Comparison of ENCODE assay signal across 12 cellular contexts in the genomic region with DNA sequence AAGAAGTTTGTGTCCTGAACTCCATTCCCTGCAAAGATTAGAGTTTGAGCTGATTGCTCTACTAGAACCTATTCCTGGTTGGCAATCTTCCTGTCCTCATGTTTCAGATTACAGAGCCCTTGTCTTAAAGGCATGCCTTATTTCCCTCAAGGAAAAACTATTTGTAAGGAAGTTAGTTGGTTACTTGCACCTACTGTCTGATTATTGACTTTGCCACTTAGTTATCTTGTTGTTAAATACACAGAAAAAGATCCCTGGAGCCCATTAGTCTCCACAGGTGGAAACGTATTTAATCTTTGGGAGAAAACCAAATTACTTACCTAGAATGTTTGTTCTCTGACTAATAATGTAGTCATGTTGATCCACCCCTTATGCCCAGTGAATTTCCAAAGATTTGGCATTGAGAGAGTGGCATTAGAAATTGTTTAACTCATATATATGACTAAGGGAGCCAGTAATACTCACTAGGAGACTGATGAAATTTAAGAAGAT.
DNase-seq lines count a peak whose midpoint lies in the region; ATAC-seq, FAIRE-seq and TF ChIP-seq lines count a peak whose summit lies in the region.
"Had no signal": no experiment of that assay in that cellular context is flagged by ENCODE, and none has a peak within 500 bp of the region (broad histone marks: within the 10 kb centered on the region; RNA-seq: fewer than 3 reads in every experiment).

No MANE protein-coding gene starts in this region.

- H3K36me3 ChIP-seq in keratinocyte (ENCODE audit: control insufficient read depth in 2 of 2, extremely low read depth in 1 of 2, insufficient read depth in 2 of 2, low read length in 2 of 2) = no peaks in the 10 kb centered on the region
- no peaks in the 10 kb centered on the region for H3K36me3 ChIP-seq in upper lobe of right lung
- H3K36me3 ChIP-seq: esophagus muscularis mucosa had no signal

- peak overlapping the region; percentile 6; the same call in 1 of the 2 replicates for H3K27ac Mint-ChIP-seq in HFFc6
- H3K27ac Mint-ChIP-seq in effector memory CD8-positive, alpha-beta T cell = no peak overlapping the region
- H3K27ac Mint-ChIP-seq: activated CD4-positive, alpha-beta memory T cell treated with anti-CD3 and anti-CD28 coated beads for 36 hours; naive B cell had no signal

- H2AFZ ChIP-seq in keratinocyte (ENCODE audit: control insufficient read depth, low read length) = no peak overlapping the region

- ATAC-seq in upper lobe of right lung = peak; percentile 20
- ATAC-seq in effector memory CD8-positive, alpha-beta T cell (replicated peaks) = no peak

- no peaks in the 10 kb centered on the region; the same call in 1 of the 2 replicates for H3K27me3 Mint-ChIP-seq in HFFc6 (ENCODE audit: insufficient read depth)
- H3K27me3 Mint-ChIP-seq in effector memory CD8-positive, alpha-beta T cell = no peaks in the 10 kb centered on the region
- H3K27me3 Mint-ChIP-seq: activated CD4-positive, alpha-beta memory T cell treated with anti-CD3 and anti-CD28 coated beads for 36 hours had no signal

- H3K4me1 ChIP-seq in keratinocyte (ENCODE audit: control insufficient read depth, extremely low read depth, insufficient read depth, low read length) = peaks cover 32% of the 10 kb centered on the region
- H3K4me1 ChIP-seq in upper lobe of right lung = no peaks in the 10 kb centered on the region

- no peaks in the 10 kb centered on the region for H4K20me1 ChIP-seq in keratinocyte (ENCODE audit: control insufficient read depth, extremely low read depth, insufficient read depth, low read length)

- no peaks in the 10 kb centered on the region for H3K9me1 ChIP-seq in keratinocyte (ENCODE audit: control insufficient read depth, extremely low read depth, insufficient read depth, low read length)

- peak; percentile 60 for FAIRE-seq in keratinocyte (lab: Jason Lieb, UNC)

- TF ChIP-seq CTCF in HFFc6 (IDR thresholded peaks at IDR 0.05) (no peak), keratinocyte (optimal IDR thresholded peaks at IDR 0.05 in 1 of 3, IDR thresholded peaks at IDR 0.05 in 1 of 3, conservative IDR thresholded peaks at IDR 0.05 in 1 of 3; ENCODE audit: extremely low read depth in 1 of 3, insufficient read depth in 2 of 3, low read length in 3 of 3) (no peak), upper lobe of right lung (IDR thresholded peaks at IDR 0.05) (no peak)

- no peaks in the 10 kb centered on the region for H3K9me3 ChIP-seq in keratinocyte (ENCODE audit: control insufficient read depth, low read depth, low read length)
- H3K9me3 ChIP-seq in upper lobe of right lung = no peaks in the 10 kb centered on the region
- H3K9me3 ChIP-seq: esophagus muscularis mucosa had no signal

- dilution Hi-C loops in keratinocyte (cut with MboI; ENCODE audit: extremely low pct_ligation_motif_present, low sequenced_read_pairs) = no loop called here

- peaks cover 50% of the 10 kb centered on the region for H3K4me1 Mint-ChIP-seq in HFFc6 (ENCODE audit: low read depth)
- H3K4me1 Mint-ChIP-seq in effector memory CD8-positive, alpha-beta T cell (ENCODE audit: low read depth in 2 of 2) = no peaks in the 10 kb centered on the region

- H3K27ac ChIP-seq in keratinocyte (ENCODE audit: control insufficient read depth, insufficient read depth, low read length) = peak overlapping the region; percentile 76
- no peak overlapping the region for H3K27ac ChIP-seq in upper lobe of right lung
- H3K27ac ChIP-seq: esophagus muscularis mucosa had no signal

- no peaks in the 10 kb centered on the region for H3K79me2 ChIP-seq in keratinocyte (ENCODE audit: control insufficient read depth, insufficient read depth, low read length)

- 0 out of 2 replicates have a peak, but pooled peaks cover 4% of the 10 kb centered on the region for H3K36me3 Mint-ChIP-seq in HFFc6 (ENCODE audit: low read depth)
- no peaks in the 10 kb centered on the region for H3K36me3 Mint-ChIP-seq in effector memory CD8-positive, alpha-beta T cell (ENCODE audit: insufficient read depth)
- H3K36me3 Mint-ChIP-seq: activated CD4-positive, alpha-beta memory T cell treated with anti-CD3 and anti-CD28 coated beads for 36 hours; naive B cell had no signal

- no peak overlapping the region for H3K4me3 Mint-ChIP-seq in HFFc6
- no peak overlapping the region for H3K4me3 Mint-ChIP-seq in effector memory CD8-positive, alpha-beta T cell
- H3K4me3 Mint-ChIP-seq: activated CD4-positive, alpha-beta memory T cell treated with anti-CD3 and anti-CD28 coated beads for 36 hours; naive B cell had no signal

- H3K4me3 ChIP-seq in keratinocyte (ENCODE audit: control insufficient read depth in 2 of 3, extremely low read depth in 1 of 3, insufficient read depth in 2 of 3, low read depth in 1 of 3, low read length in 3 of 3) (no peak overlapping the region), upper lobe of right lung (no peak overlapping the region)
- H3K4me3 ChIP-seq: esophagus muscularis mucosa had no signal

- intact Hi-C loops in upper lobe of right lung (cut with DNase I) = no loop called here

- H3K27me3 ChIP-seq in keratinocyte (ENCODE audit: control insufficient read depth, extremely low read depth, insufficient read depth, low read length) (no peaks in the 10 kb centered on the region), upper lobe of right lung (no peaks in the 10 kb centered on the region)
- H3K27me3 ChIP-seq: esophagus muscularis mucosa had no signal

- peak overlapping the region; percentile 60 for H3K4me2 ChIP-seq in keratinocyte (ENCODE audit: control insufficient read depth, extremely low read depth, insufficient read depth, low read depth, low read length)

- DNase-seq in HFFc6 (peak; percentile 9), SW480 (ENCODE audit: low spot score) (peak; percentile 16), keratinocyte (ENCODE audit: low read depth, low spot score) (no peak), upper lobe of right lung (no peak), NCI-H524 treated with DMSO at 0.1 percent for 48 hours (lab: John Stamatoyannopoulos, UW) (no peak), NCI-H128 (lab: John Stamatoyannopoulos, UW; ENCODE audit: unreplicated experiment) (no peak)
- no peak for DNase-seq in effector memory CD8-positive, alpha-beta T cell
- DNase-seq: activated CD4-positive, alpha-beta memory T cell treated with anti-CD3 and anti-CD28 coated beads for 36 hours; activated gamma-delta T cell; caudate nucleus; naive B cell had no signal

- no peaks in the 10 kb centered on the region; the same call in 1 of the 2 replicates for H3K9me3 Mint-ChIP-seq in HFFc6
- no peaks in the 10 kb centered on the region for H3K9me3 Mint-ChIP-seq in effector memory CD8-positive, alpha-beta T cell
- H3K9me3 Mint-ChIP-seq: activated CD4-positive, alpha-beta memory T cell treated with anti-CD3 and anti-CD28 coated beads for 36 hours had no signal

- H3K9ac ChIP-seq in keratinocyte (ENCODE audit: control insufficient read depth, extremely low read depth, insufficient read depth, low read length) = peak overlapping the region; percentile 16

Comparison
In these comparisons a context has a peak if more than half of its experiments do, and no peak if none do; other contexts are left out.
1. DNase-seq: peak in HFFc6 (single experiment) and SW480 (single experiment); none in keratinocyte (single experiment), upper lobe of right lung (single experiment), effector memory CD8-positive, alpha-beta T cell (0 of 3), NCI-H524 treated with DMSO at 0.1 percent for 48 hours (single experiment) and NCI-H128 (single experiment).